Comparison of ENCODE assay signal across 8 cellular contexts in the genomic region with DNA sequence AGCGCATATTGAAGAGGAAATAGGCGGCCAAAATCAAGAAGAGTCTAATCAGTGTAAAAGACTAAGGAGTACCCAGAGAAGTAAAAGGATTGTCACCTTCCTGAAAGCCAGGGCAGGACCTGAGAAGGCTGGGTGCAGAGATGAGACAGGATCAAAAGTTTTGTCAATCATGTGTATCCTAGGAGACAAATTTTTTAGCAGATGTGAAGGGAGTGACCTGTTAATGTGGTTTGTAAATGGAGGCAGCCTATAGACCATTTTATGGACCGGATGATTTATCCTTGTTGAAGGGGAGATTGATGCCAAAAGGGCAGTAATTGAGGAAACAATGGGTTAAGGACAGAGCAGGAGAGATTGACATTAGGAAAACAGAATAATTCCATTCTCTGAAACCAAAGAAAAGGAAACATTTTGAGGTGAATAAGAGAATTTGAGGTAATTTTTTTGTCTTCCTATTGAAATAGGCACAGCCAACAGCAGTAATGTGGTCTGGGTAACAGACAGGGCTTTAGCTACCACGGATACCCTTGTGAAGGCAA. TPM values are rescaled to one million over a fixed set of nuclear protein-coding genes. Genes with fewer than 3 reads are reported as not detected.
A peak's percentile ranks its signal among the peaks of the same experiment; 100 is the strongest.
DNase-seq lines count a peak whose midpoint lies in the region; ATAC-seq lines count a peak whose summit lies in the region.

No MANE protein-coding gene starts in this region.

- H3K27ac Mint-ChIP-seq in naive thymus-derived CD8-positive, alpha-beta T cell: peak overlapping the region; percentile 95 to 100 (median 99)

- no peaks in the 10 kb centered on the region for H3K9me3 ChIP-seq in adipocyte (ENCODE audit: control insufficient read depth, low read length)

- H3K9me3 Mint-ChIP-seq in naive thymus-derived CD8-positive, alpha-beta T cell: no peaks in the 10 kb centered on the region

- H3K36me3 Mint-ChIP-seq in naive thymus-derived CD8-positive, alpha-beta T cell: peaks cover 0 to 8% (median 4%) of the 10 kb centered on the region in 3 donors

- H3K27me3 Mint-ChIP-seq in naive thymus-derived CD8-positive, alpha-beta T cell: no peaks in the 10 kb centered on the region

- peaks cover 21% of the 10 kb centered on the region for H3K4me1 ChIP-seq in adipocyte (ENCODE audit: control insufficient read depth, insufficient read depth, low read length)

- peak; percentile 41 for DNase-seq in DMS 273 (lab: John Stamatoyannopoulos, UW; ENCODE audit: unreplicated experiment)
- DNase-seq in DMS 273 treated with DMSO at 0.1 percent for 48 hours (lab: John Stamatoyannopoulos, UW): no peak
- peak; percentile 5 for DNase-seq in adipocyte (ENCODE audit: low read depth)
- DNase-seq in naive thymus-derived CD8-positive, alpha-beta T cell: peak in 1 of 10 donors; percentile 12
- DNase-seq in HPDE6-E6E7 (ENCODE audit: extremely low spot score): no peak
- no peak for DNase-seq in DMS153 treated with DMSO at 0.1 percent for 48 hours (lab: John Stamatoyannopoulos, UW; ENCODE audit: unreplicated experiment)
- DNase-seq in SHP77 treated with DMSO at 0.1 percent for 48 hours (lab: John Stamatoyannopoulos, UW): no peak

- POLR2A ChIA-PET in naive thymus-derived CD8-positive, alpha-beta T cell (lab: Charles Lee): interaction anchor here (0.7 to 4.5 kb wide), 10 partner anchors 11 to 115 kb away, joined by 3 to 96 read pairs (median 6); a partner anchor contains a TSS

- peak overlapping the region; percentile 99 for H3K4me3 ChIP-seq in adipocyte (ENCODE audit: low read length)

- peak; percentile 25 for ATAC-seq in HG03354 (IDR thresholded peaks at IDR 0.05; ENCODE audit: poor library complexity, severe bottlenecking, unreplicated experiment)
- ATAC-seq in naive thymus-derived CD8-positive, alpha-beta T cell: no peak

- peaks cover 26 to 62% (median 50%) of the 10 kb centered on the region in 4 donors for H3K4me1 Mint-ChIP-seq in naive thymus-derived CD8-positive, alpha-beta T cell

- H3K36me3 ChIP-seq in adipocyte (ENCODE audit: control insufficient read depth, insufficient read depth, low read length, severe bottlenecking): no peaks in the 10 kb centered on the region

- H3K9ac ChIP-seq in adipocyte (ENCODE audit: low read length): peak overlapping the region; percentile 97

- H3K27me3 ChIP-seq in adipocyte (replicated peaks; ENCODE audit: control insufficient read depth, insufficient read depth, low read length): no peaks in the 10 kb centered on the region

- H3K4me3 Mint-ChIP-seq in naive thymus-derived CD8-positive, alpha-beta T cell: peak overlapping the region; percentile 93 to 100 (median 98)

RNA-seq across cellular contexts. Expression of a gene that starts 0.9 kb away (rescaled TPM):
- 1 to 10 TPM; 3.2 to 3.3 TPM for total RNA-seq in naive thymus-derived CD8-positive, alpha-beta T cell
- polyA plus RNA-seq in naive thymus-derived CD8-positive, alpha-beta T cell: 1 to 10 TPM; 1.7 to 2.9 (median 1.9) TPM

RNA-seq across cellular contexts. Expression of a gene that starts 0.9 kb away (rescaled TPM):
- 10 to 100 TPM; 40.6 to 41.6 TPM for total RNA-seq in naive thymus-derived CD8-positive, alpha-beta T cell
- polyA plus RNA-seq in naive thymus-derived CD8-positive, alpha-beta T cell: 10 to 100 TPM; 14.7 to 17.5 (median 16.9) TPM

Comparison
In these comparisons a context has a peak if more than half of its experiments do, and no peak if none do; other contexts are left out.
1. DNase-seq: peak in DMS 273 (single experiment) and adipocyte (single experiment); none in DMS 273 treated with DMSO at 0.1 percent for 48 hours (single experiment), HPDE6-E6E7 (single experiment), DMS153 treated with DMSO at 0.1 percent for 48 hours (single experiment) and SHP77 treated with DMSO at 0.1 percent for 48 hours (single experiment).